Comparison of ENCODE assay signal across 8 cellular contexts in the genomic region with DNA sequence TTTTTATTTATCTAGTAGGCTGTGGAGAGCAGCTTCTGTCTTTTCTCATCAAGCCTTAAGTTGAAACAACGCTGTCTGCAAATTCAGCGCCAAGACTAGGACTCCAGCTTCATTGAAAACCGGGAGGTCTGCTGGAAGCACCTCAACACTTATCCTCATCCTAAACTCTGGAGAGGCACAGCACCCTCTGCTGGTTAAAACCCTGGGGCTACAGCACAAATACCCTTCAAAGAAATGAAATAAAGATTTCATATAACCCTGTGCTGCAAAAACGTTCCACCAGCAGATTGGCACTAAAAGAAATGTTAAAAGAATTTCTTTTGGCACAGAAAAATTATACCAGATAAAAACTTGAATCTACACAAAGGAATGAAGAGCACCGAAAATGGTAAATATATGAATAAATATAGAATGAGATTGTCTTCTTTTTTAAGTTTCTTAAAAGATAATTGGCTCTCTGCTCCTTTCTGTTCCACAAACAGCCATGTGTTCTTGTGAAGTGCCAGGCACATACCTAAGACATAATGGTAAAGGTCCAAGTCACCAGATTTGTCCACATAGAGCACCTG.
A peak's percentile ranks its signal among the peaks of the same experiment; 100 is the strongest.
DNase-seq lines count a peak whose midpoint lies in the region; ATAC-seq and TF ChIP-seq lines count a peak whose summit lies in the region.

No MANE protein-coding gene starts in this region.

- H3K27ac ChIP-seq in HCT116 (ENCODE audit: low read depth, low read length), result no peak overlapping the region

- H3K36me3 Mint-ChIP-seq in activated naive CD8-positive, alpha-beta T cell treated with anti-CD3 and anti-CD28 coated beads for 36 hours, result no peaks in the 10 kb centered on the region

- H3K4me2 ChIP-seq in HCT116 (ENCODE audit: low read length), result no peak overlapping the region

- DNase-seq in Ammon's horn (ENCODE audit: low spot score) (peak; percentile 34), HCT116 (ENCODE audit: low read depth, low spot score) (peak; percentile 29), SKM-1 (lab: John Stamatoyannopoulos, UW; ENCODE audit: unreplicated experiment) (peak; percentile 38), iris pigment epithelial cell (ENCODE audit: low read depth) (peak; percentile 31), DMS114 treated with DMSO at 0.1 percent for 48 hours (lab: John Stamatoyannopoulos, UW; ENCODE audit: unreplicated experiment) (no peak)
- DNase-seq in activated naive CD8-positive, alpha-beta T cell treated with anti-CD3 and anti-CD28 coated beads for 36 hours, result peak; percentile 36
- peak; percentile 25 to 39 (median 29) for DNase-seq in stimulated activated CD4-positive, alpha-beta T cell treated with anti-CD3 and anti-CD28 coated beads, TNF-alpha, amount 100 ng/mL, for 4 hours (ENCODE audit: low read depth in 3 of 3)

- BruUV-seq in HCT116 (replicated peaks; lab: Mats Ljungman, UMichigan), result no TSS peak

- no peak overlapping the region for H2AFZ ChIP-seq in HCT116 (ENCODE audit: low read depth, low read length, poor library complexity, severe bottlenecking)

- H4K20me1 ChIP-seq in HCT116 (ENCODE audit: insufficient read depth), result no peaks in the 10 kb centered on the region

- no peaks in the 10 kb centered on the region for H3K9me3 Mint-ChIP-seq in activated naive CD8-positive, alpha-beta T cell treated with anti-CD3 and anti-CD28 coated beads for 36 hours

- no peaks in the 10 kb centered on the region for H3K4me1 Mint-ChIP-seq in activated naive CD8-positive, alpha-beta T cell treated with anti-CD3 and anti-CD28 coated beads for 36 hours

- H3K27me3 ChIP-seq in HCT116 (ENCODE audit: insufficient read depth, low read length), result no peaks in the 10 kb centered on the region

- RAD21 ChIA-PET in HCT116 (lab: Charles Lee; ENCODE audit: low non-redundant PET in 1 of 2, low total read pairs in 2 of 2, uncharacterized antibody in 2 of 2, unreplicated experiment in 2 of 2), result no interaction called here

- H3K9ac ChIP-seq in HCT116 (ENCODE audit: low read length), result no peak overlapping the region

- ATAC-seq in HCT116 (0 out of 2 replicates have a peak, but pooled peaks have one; percentile 40), HG02588 (IDR thresholded peaks at IDR 0.05; ENCODE audit: unreplicated experiment) (no peak)

- no peaks in the 10 kb centered on the region; a peak in 1 of 4 replicates for H3K9me3 ChIP-seq in HCT116 (ENCODE audit: control insufficient read depth in 1 of 2, insufficient read depth in 1 of 2, low read depth in 1 of 2, low read length in 2 of 2)

- intact Hi-C loops in HCT116 (cut with micrococcal nuclease), result no loop called here

- TF ChIP-seq CTCF in HCT116 (IDR thresholded peaks at IDR 0.05 in 2 of 3, conservative IDR thresholded peaks at IDR 0.05 in 1 of 3; ENCODE audit: borderline replicate concordance in 1 of 3, insufficient read depth in 1 of 3, low read depth in 2 of 3, low read length in 2 of 3), result peak; percentile 16 to 59 (median 56); a peak in 5 of 6 replicates

- CTCF ChIA-PET in HCT116 (lab: Charles Lee), result interaction anchor here (0.6 kb wide), 1 partner anchor 90 kb away, joined by 3 read pairs; no protein-coding TSS in a partner anchor

- no peaks in the 10 kb centered on the region for H3K9me2 ChIP-seq in HCT116 (ENCODE audit: insufficient read depth)

- peak; percentile 42 for TF ChIP-seq RAD21 in HCT116 (IDR thresholded peaks at IDR 0.05; ENCODE audit: low read depth)

- no peak overlapping the region for H3K4me3 ChIP-seq in HCT116 (replicated peaks in 1 of 2; ENCODE audit: low read depth in 1 of 2, low read length in 2 of 2)

- POLR2A ChIA-PET in HCT116 (lab: Charles Lee), result no interaction called here

- H3K79me2 ChIP-seq in HCT116 (ENCODE audit: insufficient read depth, low read length), result no peaks in the 10 kb centered on the region

- H3K27ac Mint-ChIP-seq in activated naive CD8-positive, alpha-beta T cell treated with anti-CD3 and anti-CD28 coated beads for 36 hours, result no peak overlapping the region

- TF ChIP-seq POLR2A in HCT116 (IDR thresholded peaks at IDR 0.05; ENCODE audit: borderline replicate concordance, extremely low read depth, insufficient read depth, insufficient read length), result no peak

- peaks cover 8% of the 10 kb centered on the region for H3K27me3 Mint-ChIP-seq in activated naive CD8-positive, alpha-beta T cell treated with anti-CD3 and anti-CD28 coated beads for 36 hours

- H3K36me3 ChIP-seq in HCT116 (ENCODE audit: control insufficient read depth in 1 of 2, insufficient read depth in 2 of 2, low read length in 2 of 2), result no peaks in the 10 kb centered on the region

- H3K4me3 Mint-ChIP-seq in activated naive CD8-positive, alpha-beta T cell treated with anti-CD3 and anti-CD28 coated beads for 36 hours, result no peak overlapping the region

- H3K4me1 ChIP-seq in HCT116 (ENCODE audit: control insufficient read depth in 1 of 2, insufficient read depth in 2 of 2, low read length in 2 of 2), result no peaks in the 10 kb centered on the region

TF ChIP-seq in HCT116, 20 proteins besides CTCF, POLR2A, EP300 and RAD21:
- TF ChIP-seq, protein P1, sequence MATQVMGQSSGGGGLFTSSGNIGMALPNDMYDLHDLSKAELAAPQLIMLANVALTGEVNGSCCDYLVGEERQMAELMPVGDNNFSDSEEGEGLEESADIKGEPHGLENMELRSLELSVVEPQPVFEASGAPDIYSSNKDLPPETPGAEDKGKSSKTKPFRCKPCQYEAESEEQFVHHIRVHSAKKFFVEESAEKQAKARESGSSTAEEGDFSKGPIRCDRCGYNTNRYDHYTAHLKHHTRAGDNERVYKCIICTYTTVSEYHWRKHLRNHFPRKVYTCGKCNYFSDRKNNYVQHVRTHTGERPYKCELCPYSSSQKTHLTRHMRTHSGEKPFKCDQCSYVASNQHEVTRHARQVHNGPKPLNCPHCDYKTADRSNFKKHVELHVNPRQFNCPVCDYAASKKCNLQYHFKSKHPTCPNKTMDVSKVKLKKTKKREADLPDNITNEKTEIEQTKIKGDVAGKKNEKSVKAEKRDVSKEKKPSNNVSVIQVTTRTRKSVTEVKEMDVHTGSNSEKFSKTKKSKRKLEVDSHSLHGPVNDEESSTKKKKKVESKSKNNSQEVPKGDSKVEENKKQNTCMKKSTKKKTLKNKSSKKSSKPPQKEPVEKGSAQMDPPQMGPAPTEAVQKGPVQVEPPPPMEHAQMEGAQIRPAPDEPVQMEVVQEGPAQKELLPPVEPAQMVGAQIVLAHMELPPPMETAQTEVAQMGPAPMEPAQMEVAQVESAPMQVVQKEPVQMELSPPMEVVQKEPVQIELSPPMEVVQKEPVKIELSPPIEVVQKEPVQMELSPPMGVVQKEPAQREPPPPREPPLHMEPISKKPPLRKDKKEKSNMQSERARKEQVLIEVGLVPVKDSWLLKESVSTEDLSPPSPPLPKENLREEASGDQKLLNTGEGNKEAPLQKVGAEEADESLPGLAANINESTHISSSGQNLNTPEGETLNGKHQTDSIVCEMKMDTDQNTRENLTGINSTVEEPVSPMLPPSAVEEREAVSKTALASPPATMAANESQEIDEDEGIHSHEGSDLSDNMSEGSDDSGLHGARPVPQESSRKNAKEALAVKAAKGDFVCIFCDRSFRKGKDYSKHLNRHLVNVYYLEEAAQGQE (IDR thresholded peaks at IDR 0.05; ENCODE audit: low read depth), result no peak
- TF ChIP-seq SIN3A (IDR thresholded peaks at IDR 0.05; ENCODE audit: low read depth) (no peak), EGR1 (IDR thresholded peaks at IDR 0.05; ENCODE audit: low read depth) (no peak), SP1 (IDR thresholded peaks at IDR 0.05; ENCODE audit: low read depth) (no peak), EZH2 (IDR thresholded peaks at IDR 0.05) (no peak), ZNF274 (IDR thresholded peaks at IDR 0.05; ENCODE audit: low read depth, low read length) (no peak), YY1 (IDR thresholded peaks at IDR 0.05; ENCODE audit: extremely low read depth, insufficient replicate concordance, low read depth, low read length) (no peak), CEBPB (IDR thresholded peaks at IDR 0.05; ENCODE audit: low read depth) (no peak), ELF1 (IDR thresholded peaks at IDR 0.05; ENCODE audit: borderline replicate concordance, low read depth) (no peak), FOSL1 (IDR thresholded peaks at IDR 0.05; ENCODE audit: low read depth) (no peak), ZFX (IDR thresholded peaks at IDR 0.05) (no peak), POLR2AphosphoS5 (IDR thresholded peaks at IDR 0.05; ENCODE audit: low read depth, low read length) (no peak), JUND (IDR thresholded peaks at IDR 0.05) (no peak), EZH2phosphoT487 (IDR thresholded peaks at IDR 0.05; ENCODE audit: borderline replicate concordance) (no peak), SRF (IDR thresholded peaks at IDR 0.05; ENCODE audit: low read depth) (no peak)
- TF ChIP-seq, protein P2, sequence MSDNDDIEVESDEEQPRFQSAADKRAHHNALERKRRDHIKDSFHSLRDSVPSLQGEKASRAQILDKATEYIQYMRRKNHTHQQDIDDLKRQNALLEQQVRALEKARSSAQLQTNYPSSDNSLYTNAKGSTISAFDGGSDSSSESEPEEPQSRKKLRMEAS (IDR thresholded peaks at IDR 0.05), result no peak
- TF ChIP-seq, protein P3, sequence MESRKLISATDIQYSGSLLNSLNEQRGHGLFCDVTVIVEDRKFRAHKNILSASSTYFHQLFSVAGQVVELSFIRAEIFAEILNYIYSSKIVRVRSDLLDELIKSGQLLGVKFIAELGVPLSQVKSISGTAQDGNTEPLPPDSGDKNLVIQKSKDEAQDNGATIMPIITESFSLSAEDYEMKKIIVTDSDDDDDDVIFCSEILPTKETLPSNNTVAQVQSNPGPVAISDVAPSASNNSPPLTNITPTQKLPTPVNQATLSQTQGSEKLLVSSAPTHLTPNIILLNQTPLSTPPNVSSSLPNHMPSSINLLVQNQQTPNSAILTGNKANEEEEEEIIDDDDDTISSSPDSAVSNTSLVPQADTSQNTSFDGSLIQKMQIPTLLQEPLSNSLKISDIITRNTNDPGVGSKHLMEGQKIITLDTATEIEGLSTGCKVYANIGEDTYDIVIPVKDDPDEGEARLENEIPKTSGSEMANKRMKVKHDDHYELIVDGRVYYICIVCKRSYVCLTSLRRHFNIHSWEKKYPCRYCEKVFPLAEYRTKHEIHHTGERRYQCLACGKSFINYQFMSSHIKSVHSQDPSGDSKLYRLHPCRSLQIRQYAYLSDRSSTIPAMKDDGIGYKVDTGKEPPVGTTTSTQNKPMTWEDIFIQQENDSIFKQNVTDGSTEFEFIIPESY (IDR thresholded peaks at IDR 0.05; ENCODE audit: extremely low read depth, insufficient replicate concordance, low read length), result no peak
- TF ChIP-seq, protein P4, sequence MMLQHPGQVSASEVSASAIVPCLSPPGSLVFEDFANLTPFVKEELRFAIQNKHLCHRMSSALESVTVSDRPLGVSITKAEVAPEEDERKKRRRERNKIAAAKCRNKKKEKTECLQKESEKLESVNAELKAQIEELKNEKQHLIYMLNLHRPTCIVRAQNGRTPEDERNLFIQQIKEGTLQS (IDR thresholded peaks at IDR 0.05), result no peak
